Comparison of ENCODE assay signal across 8 cellular contexts in genomic region chr16:50246299-50247122, GRCh38. TPM values are rescaled to one million over a fixed set of nuclear protein-coding genes. Genes with fewer than 3 reads are reported as not detected.
DNase-seq lines count a peak whose midpoint lies in the region; ATAC-seq and TF ChIP-seq lines count a peak whose summit lies in the region.

No MANE protein-coding gene starts in this region.

- peaks cover 80% of the 10 kb centered on the region for H3K4me1 ChIP-seq in SJSA1 (replicated peaks)
- peaks cover 13 to 36% (median 18%) of the 10 kb centered on the region in 3 donors for H3K4me1 ChIP-seq in esophagus squamous epithelium

- no peaks in the 10 kb centered on the region for H3K27me3 ChIP-seq in SJSA1 (replicated peaks)
- peaks cover 0 to 13% (median 0%) of the 10 kb centered on the region in 4 donors for H3K27me3 ChIP-seq in esophagus squamous epithelium

- ATAC-seq in GM18502 (IDR thresholded peaks at IDR 0.05; ENCODE audit: poor library complexity, unreplicated experiment) (peak; percentile 36), HG02678 (IDR thresholded peaks at IDR 0.05; ENCODE audit: unreplicated experiment) (peak; percentile 27)

- H3K27ac Mint-ChIP-seq in neural crest cell (ENCODE audit: unreplicated experiment): peak overlapping the region; percentile 78

- H3K27ac ChIP-seq in SJSA1 (peak overlapping the region; percentile 71), esophagus squamous epithelium (peak overlapping the region; percentile 75 to 93 (median 84))

- peak in 1 of 2 experiments; percentile 53 for DNase-seq in SJSA1 (ENCODE audit: low read depth in 1 of 2, low spot score in 2 of 2)
- DNase-seq in esophagus squamous epithelium (lab: John Stamatoyannopoulos, UW): no peak
- DNase-seq in neural crest cell (ENCODE audit: low read depth, low spot score): peak; percentile 46
- DNase-seq in posterior vena cava (ENCODE audit: low spot score): no peak
- no peak for DNase-seq in stimulated activated CD4-positive, alpha-beta T cell treated with anti-CD3 and anti-CD28 coated beads, Interleukin-2, amount 100 ng/mL, for 48 hours
- DNase-seq in activated effector memory CD4-positive, alpha-beta T cell treated with Interleukin-2 at 50 U/mL for 16 hours: no peak

- H3K4me1 Mint-ChIP-seq in neural crest cell: peaks cover 8% of the 10 kb centered on the region

- H3K9me3 ChIP-seq in SJSA1 (replicated peaks): no peaks in the 10 kb centered on the region; the same call in 1 of the 2 replicates
- H3K9me3 ChIP-seq in esophagus squamous epithelium: no peaks in the 10 kb centered on the region

- peak overlapping the region; percentile 67 for H3K4me3 ChIP-seq in SJSA1
- peak overlapping the region; percentile 48 to 83 (median 70) for H3K4me3 ChIP-seq in esophagus squamous epithelium

- WGBS in esophagus squamous epithelium, 2 donors: 55 to 62% methylated on average over 8 of the region's 46 CpGs

- TF ChIP-seq CTCF in esophagus squamous epithelium (IDR thresholded peaks at IDR 0.05): no peak
- no peak for TF ChIP-seq CTCF in neural crest cell (conservative IDR thresholded peaks at IDR 0.05)

- peaks cover 28% of the 10 kb centered on the region for H3K36me3 ChIP-seq in SJSA1
- H3K36me3 ChIP-seq in esophagus squamous epithelium: no peaks in the 10 kb centered on the region

- intact Hi-C loops in esophagus squamous epithelium (cut with DNase I): loop anchor here (10.0 kb wide), 1 partner anchor 108 kb away; no protein-coding TSS in a partner anchor
- intact Hi-C loops in posterior vena cava (cut with DNase I): loop anchor here (10.0 kb wide), 2 partner anchors 78 to 108 kb away; no protein-coding TSS in a partner anchor

- no peaks in the 10 kb centered on the region for H3K36me3 Mint-ChIP-seq in neural crest cell (ENCODE audit: low read depth)

- H3K27me3 Mint-ChIP-seq in neural crest cell (ENCODE audit: low read depth): peaks cover 36% of the 10 kb centered on the region

- TF ChIP-seq POLR2A in esophagus squamous epithelium (IDR thresholded peaks at IDR 0.05): no peak

- peak overlapping the region; percentile 83 for H3K4me3 Mint-ChIP-seq in neural crest cell

- no peaks in the 10 kb centered on the region for H3K9me3 Mint-ChIP-seq in neural crest cell

RNA-seq across cellular contexts. Expression of gene ADCY7, which starts 19.8 kb away (rescaled TPM):
- 103 and 121 TPM in 2 replicates for total RNA-seq in SJSA1 (2014; rRNA removed; shearing (Covaris generic))
- total RNA-seq in esophagus squamous epithelium (10 to 100 TPM; 21.2 to 23.9 (median 23.3) TPM), neural crest cell (6.9 and 8.8 TPM in 2 replicates), posterior vena cava (10 to 100 TPM; 31.3 to 50.2 TPM)
